In the genomic region with DNA sequence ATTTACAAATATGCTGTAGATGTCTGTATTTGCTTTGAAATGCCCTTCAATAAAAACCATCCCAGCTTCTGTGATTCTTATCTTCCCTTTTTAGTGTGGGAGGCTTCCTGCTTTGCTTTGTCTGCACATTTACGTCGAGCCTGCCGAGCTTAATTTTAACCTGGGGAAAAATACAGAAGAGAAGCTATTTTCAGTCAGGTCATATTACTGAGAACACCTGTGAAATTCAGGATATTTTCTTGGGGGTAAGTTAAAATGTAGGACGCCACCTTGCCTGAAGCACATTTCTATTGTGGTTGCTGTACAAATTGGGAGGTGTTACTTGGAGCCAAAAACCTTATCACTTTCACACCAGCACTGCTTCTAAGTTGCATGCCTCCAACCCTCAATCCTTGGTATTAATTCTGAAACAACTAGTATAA, we compare ENCODE assay signal across 13 cellular contexts. TPM values are rescaled to one million over a fixed set of nuclear protein-coding genes. Genes with fewer than 3 reads are reported as not detected.
DNase-seq lines count a peak whose midpoint lies in the region; ATAC-seq and TF ChIP-seq lines count a peak whose summit lies in the region.
"Had no signal": no experiment of that assay in that cellular context is flagged by ENCODE, and none has a peak within 500 bp of the region (broad histone marks: within the 10 kb centered on the region; RNA-seq: fewer than 3 reads in every experiment).

No MANE protein-coding gene starts in this region.

- H3K4me1 ChIP-seq in Caco-2 (peaks cover 24% of the 10 kb centered on the region), IMR-90 (ENCODE audit: control insufficient read depth, insufficient read depth, low read length) (no peaks in the 10 kb centered on the region; the same call in 1 of the 2 replicates), mesenchymal stem cell (ENCODE audit: control insufficient read depth, insufficient read depth, low read depth, low read length) (peaks cover 4% of the 10 kb centered on the region)
- H3K4me1 ChIP-seq: psoas muscle had no signal

- H3K18ac ChIP-seq in IMR-90 (ENCODE audit: low read depth, low read length) (peak overlapping the region; percentile 33), mesenchymal stem cell (ENCODE audit: low read depth in 1 of 2, low read length in 2 of 2) (no peak overlapping the region)

- TF ChIP-seq RAD21 in IMR-90 (IDR thresholded peaks at IDR 0.05; ENCODE audit: low read length), result no peak

- BruUV-seq in Caco-2 (replicated peaks; lab: Mats Ljungman, UMichigan) (no TSS peak), IMR-90 (replicated peaks; lab: Mats Ljungman, UMichigan) (no TSS peak)

- peak overlapping the region; percentile 60 for H3K4me3 Mint-ChIP-seq in Caco-2 (ENCODE audit: unreplicated experiment)
- H3K4me3 Mint-ChIP-seq in activated CD8-positive, alpha-beta T cell treated with anti-CD3 and anti-CD28 coated beads, Interleukin-2, amount 10 ng/mL, durations not matched to agents 7 days and 5 days, result peak overlapping the region; percentile 49

- peak overlapping the region; percentile 53; the same call in 1 of the 2 replicates for H3K4me2 ChIP-seq in IMR-90 (ENCODE audit: low read depth, low read length)
- peak overlapping the region; percentile 19 for H3K4me2 ChIP-seq in mesenchymal stem cell (ENCODE audit: low read length, poor library complexity, severe bottlenecking)

- peak overlapping the region; percentile 7; the same call in 1 of the 2 replicates for H2BK120ac ChIP-seq in IMR-90 (ENCODE audit: low read depth, low read length)
- no peak overlapping the region for H2BK120ac ChIP-seq in mesenchymal stem cell (ENCODE audit: low read depth, low read length)

- H3K79me1 ChIP-seq in IMR-90 (ENCODE audit: low read depth in 1 of 2, low read length in 2 of 2) (peaks cover 3 to 21% of the 10 kb centered on the region in 2 experiments; a peak in 3 of 4 replicates), mesenchymal stem cell (replicated peaks; ENCODE audit: low read length, poor library complexity, severe bottlenecking) (peaks cover 18% of the 10 kb centered on the region)

- H3K23ac ChIP-seq in IMR-90 (ENCODE audit: low read depth, low read length) (no peak overlapping the region), mesenchymal stem cell (ENCODE audit: low read length in 2 of 2) (no peak overlapping the region)

- H3K4me1 Mint-ChIP-seq in Caco-2 (ENCODE audit: low read depth, unreplicated experiment), result peaks cover 32% of the 10 kb centered on the region
- peaks cover 40% of the 10 kb centered on the region for H3K4me1 Mint-ChIP-seq in activated CD8-positive, alpha-beta T cell treated with anti-CD3 and anti-CD28 coated beads, Interleukin-2, amount 10 ng/mL, durations not matched to agents 7 days and 5 days (ENCODE audit: low read depth)

- no peak overlapping the region for H2BK12ac ChIP-seq in mesenchymal stem cell (ENCODE audit: low read length in 2 of 2)

- H3K27me3 Mint-ChIP-seq in Caco-2 (ENCODE audit: insufficient read depth, unreplicated experiment), result no peaks in the 10 kb centered on the region
- H3K27me3 Mint-ChIP-seq in activated CD8-positive, alpha-beta T cell treated with anti-CD3 and anti-CD28 coated beads, Interleukin-2, amount 10 ng/mL, durations not matched to agents 7 days and 5 days (ENCODE audit: low read depth), result no peaks in the 10 kb centered on the region

- dilution Hi-C loops in IMR-90 (cut with HindIII; ENCODE audit: low sequenced_read_pairs, unreplicated experiment), result no loop called here

- H2AFZ ChIP-seq in IMR-90 (replicated peaks; ENCODE audit: low read length, poor library complexity) (no peak overlapping the region), mesenchymal stem cell (ENCODE audit: low read depth, low read length) (no peak overlapping the region)

- CTCF ChIA-PET in Caco-2 (lab: Charles Lee), result no interaction called here
- CTCF ChIA-PET in IMR-90 (lab: Yijun Ruan, JAX), result no interaction called here
- CTCF ChIA-PET in activated CD8-positive, alpha-beta T cell treated with anti-CD3 and anti-CD28 coated beads, Interleukin-2, amount 10 ng/mL, durations not matched to agents 7 days and 5 days (lab: Charles Lee), result interaction anchor here (1.7 kb wide), 1 partner anchor 13 kb away, joined by 4 read pairs; no protein-coding TSS in a partner anchor

- H2AK5ac ChIP-seq in IMR-90 (ENCODE audit: low read depth, low read length) (no peak overlapping the region), mesenchymal stem cell (ENCODE audit: low read length, severe bottlenecking) (no peak overlapping the region)

- no peaks in the 10 kb centered on the region for H3K9me3 Mint-ChIP-seq in Caco-2 (ENCODE audit: unreplicated experiment)
- H3K9me3 Mint-ChIP-seq in activated CD8-positive, alpha-beta T cell treated with anti-CD3 and anti-CD28 coated beads, Interleukin-2, amount 10 ng/mL, durations not matched to agents 7 days and 5 days (ENCODE audit: insufficient read depth), result no peaks in the 10 kb centered on the region

- 0 out of 2 replicates have a peak overlapping the region, but pooled peaks have one; percentile 3 for H3K4me3 ChIP-seq in Caco-2 (ENCODE audit: low read depth, low read length)
- no peak overlapping the region for H3K4me3 ChIP-seq in IMR-90 (ENCODE audit: insufficient read depth, low read depth, low read length)
- H3K4me3 ChIP-seq in mesenchymal stem cell (ENCODE audit: insufficient read depth in 1 of 2, low read depth in 1 of 2, low read length in 2 of 2), result no peak overlapping the region
- H3K4me3 ChIP-seq: cardiac muscle cell, left lung, psoas muscle, suprapubic skin had no signal

- H3K9me1 ChIP-seq in IMR-90 (ENCODE audit: insufficient read depth, low read length), result peaks cover 5% of the 10 kb centered on the region; the same call in 1 of the 2 replicates

- no peak overlapping the region for H3K56ac ChIP-seq in IMR-90 (ENCODE audit: extremely low read depth, insufficient read depth, low read length)

- H4K8ac ChIP-seq in IMR-90 (ENCODE audit: low read depth in 2 of 2, low read length in 2 of 2) (no peak overlapping the region), mesenchymal stem cell (ENCODE audit: low read length) (no peak overlapping the region)

- H3K36me3 ChIP-seq in Caco-2 (ENCODE audit: control insufficient read depth, insufficient read depth, low read length), result no peaks in the 10 kb centered on the region
- H3K36me3 ChIP-seq in IMR-90 (ENCODE audit: control insufficient read depth, insufficient read depth, low read length), result no peaks in the 10 kb centered on the region
- no peaks in the 10 kb centered on the region for H3K36me3 ChIP-seq in mesenchymal stem cell (ENCODE audit: control insufficient read depth in 1 of 2, insufficient read depth in 2 of 2, low read depth in 1 of 2, low read length in 2 of 2)
- H3K36me3 ChIP-seq: cardiac muscle cell, left lung, suprapubic skin had no signal

- in situ Hi-C loops in IMR-90 (cut with MboI; ENCODE audit: low sequenced_read_pairs), result no loop called here

- H3K27me3 ChIP-seq in Caco-2 (replicated peaks; ENCODE audit: control insufficient read depth, insufficient read depth, low read length) (no peaks in the 10 kb centered on the region), IMR-90 (ENCODE audit: control insufficient read depth, insufficient read depth, low read length) (no peaks in the 10 kb centered on the region), mesenchymal stem cell (ENCODE audit: control insufficient read depth in 1 of 2, insufficient read depth in 1 of 2, low read length in 2 of 2) (no peaks in the 10 kb centered on the region)
- H3K27me3 ChIP-seq: cardiac muscle cell, left lung, suprapubic skin had no signal

- no peak for TF ChIP-seq POLR2A in IMR-90 (IDR thresholded peaks at IDR 0.05; ENCODE audit: low read depth, low read length)

- H4K20me1 ChIP-seq in IMR-90 (ENCODE audit: insufficient read depth, low read length), result no peaks in the 10 kb centered on the region

- H3K14ac ChIP-seq in IMR-90 (replicated peaks; ENCODE audit: low read depth, low read length), result no peak overlapping the region; the same call in 1 of the 2 replicates
- H3K14ac ChIP-seq in mesenchymal stem cell (ENCODE audit: low read length in 2 of 2), result no peak overlapping the region

- peak overlapping the region; percentile 6 for H2BK5ac ChIP-seq in IMR-90 (ENCODE audit: low read depth, low read length, poor library complexity, severe bottlenecking)
- no peak overlapping the region for H2BK5ac ChIP-seq in mesenchymal stem cell (ENCODE audit: low read depth, low read length, poor library complexity, severe bottlenecking)

- intact Hi-C loops in Caco-2 (cut with micrococcal nuclease; ENCODE audit: unreplicated experiment) (no loop called here), IMR-90 (cut with micrococcal nuclease) (loop anchor here (5.0 kb wide), 1 partner anchor 103 kb away; a partner anchor contains a TSS)

- no peak overlapping the region for H3K27ac ChIP-seq in IMR-90 (ENCODE audit: insufficient read depth, low read length)
- H3K27ac ChIP-seq in mesenchymal stem cell (ENCODE audit: low read length, poor library complexity, severe bottlenecking), result peak overlapping the region; percentile 37
- H3K27ac ChIP-seq: cardiac muscle cell, left lung, psoas muscle, suprapubic skin had no signal

- H2AK9ac ChIP-seq in IMR-90 (replicated peaks; ENCODE audit: low read depth, low read length, poor library complexity), result no peak overlapping the region

- 0 out of 2 replicates have a peak overlapping the region, but pooled peaks have one; percentile 31 for H2BK20ac ChIP-seq in IMR-90 (ENCODE audit: low read depth, low read length)

- no CpG with 5 or more reads among the region's 4 CpGs for WGBS in IMR-90 (ENCODE audit: extremely low coverage in 2 of 2, insufficient read length in 1 of 2), 2 experiments
- 34% methylated on average over 3 of the region's 4 CpGs for WGBS in mesenchymal stem cell

- TF ChIP-seq CTCF in Caco-2 (IDR thresholded peaks at IDR 0.05; ENCODE audit: insufficient read depth in 1 of 2, low read depth in 1 of 2, low read length in 1 of 2, severe bottlenecking in 1 of 2, unreplicated experiment in 1 of 2), result no peak
- no peak for TF ChIP-seq CTCF in IMR-90 (conservative IDR thresholded peaks at IDR 0.05; ENCODE audit: low read depth, low read length)

- no peak for ATAC-seq in IMR-90 (ENCODE audit: low read depth)
- peak; percentile 57 for ATAC-seq in activated CD8-positive, alpha-beta T cell treated with anti-CD3 and anti-CD28 coated beads, Interleukin-2, amount 10 ng/mL, durations not matched to agents 7 days and 5 days
- ATAC-seq: left lung, psoas muscle had no signal

- H4K5ac ChIP-seq in IMR-90 (ENCODE audit: low read depth, low read length), result peak overlapping the region; percentile 68

- no peak overlapping the region for H3K4ac ChIP-seq in IMR-90 (ENCODE audit: low read depth, low read length)
- H3K4ac ChIP-seq in mesenchymal stem cell (ENCODE audit: low read depth in 1 of 2, low read length in 2 of 2), result no peak overlapping the region

- H3K9me3 ChIP-seq in Caco-2 (no peaks in the 10 kb centered on the region), IMR-90 (ENCODE audit: control insufficient read depth, insufficient read depth, low read length) (no peaks in the 10 kb centered on the region), mesenchymal stem cell (ENCODE audit: control insufficient read depth, low read length) (no peaks in the 10 kb centered on the region)
- H3K9me3 ChIP-seq: left lung, psoas muscle, suprapubic skin had no signal

- POLR2A ChIA-PET in Caco-2 (lab: Charles Lee) (no interaction called here), IMR-90 (lab: Charles Lee; ENCODE audit: unreplicated experiment) (no interaction called here)
- POLR2A ChIA-PET in activated CD8-positive, alpha-beta T cell treated with anti-CD3 and anti-CD28 coated beads, Interleukin-2, amount 10 ng/mL, durations not matched to agents 7 days and 5 days (lab: Charles Lee), result no interaction called here

- no peak overlapping the region for H3K9ac ChIP-seq in IMR-90 (ENCODE audit: low read depth, low read length)
- no peak overlapping the region for H3K9ac ChIP-seq in mesenchymal stem cell (ENCODE audit: low read length)

- H4K91ac ChIP-seq in IMR-90 (ENCODE audit: insufficient read depth, low read depth, low read length) (no peak overlapping the region), mesenchymal stem cell (ENCODE audit: low read length) (no peak overlapping the region)

- H3K27ac Mint-ChIP-seq in Caco-2 (ENCODE audit: unreplicated experiment), result peak overlapping the region; percentile 34
- H3K27ac Mint-ChIP-seq in activated CD8-positive, alpha-beta T cell treated with anti-CD3 and anti-CD28 coated beads, Interleukin-2, amount 10 ng/mL, durations not matched to agents 7 days and 5 days, result peak overlapping the region; percentile 41

- H2BK15ac ChIP-seq in IMR-90 (ENCODE audit: low read depth, low read length) (no peak overlapping the region), mesenchymal stem cell (ENCODE audit: low read depth, poor library complexity, severe bottlenecking) (no peak overlapping the region)

- peaks cover 6% of the 10 kb centered on the region for H3K36me3 Mint-ChIP-seq in Caco-2 (ENCODE audit: insufficient read depth, unreplicated experiment)
- peaks cover 3% of the 10 kb centered on the region for H3K36me3 Mint-ChIP-seq in activated CD8-positive, alpha-beta T cell treated with anti-CD3 and anti-CD28 coated beads, Interleukin-2, amount 10 ng/mL, durations not matched to agents 7 days and 5 days (ENCODE audit: low read depth)

- DNase-seq in Caco-2 (no peak), IMR-90 (no peak), mesenchymal stem cell (no peak), NCI-H524 (lab: John Stamatoyannopoulos, UW) (no peak), NOMO-1 (lab: John Stamatoyannopoulos, UW; ENCODE audit: unreplicated experiment in 2 of 2) (no peak), NCI-H1105 (lab: John Stamatoyannopoulos, UW) (no peak), nucleus accumbens (lab: John Stamatoyannopoulos, UW) (no peak)
- no peak for DNase-seq in activated CD8-positive, alpha-beta T cell treated with anti-CD3 and anti-CD28 coated beads, Interleukin-2, amount 10 ng/mL, durations not matched to agents 7 days and 5 days
- DNase-seq: left lung, NCI-H345, psoas muscle had no signal

RNA-seq across cellular contexts. Expression of a gene that starts 43.6 kb away (rescaled TPM):
- total RNA-seq in Caco-2 (2022) (102 and 119 TPM in 2 replicates), IMR-90 (2012; rRNA removed) (44.1 and 52.5 TPM in 2 replicates)
- 37.8 and 47.4 TPM in 2 replicates for polyA plus RNA-seq in IMR-90 (2012; rRNA removed)
- polyA plus RNA-seq in IMR-90 (2012; cell fraction: cytosol; rRNA removed), result 41.6 and 46.4 TPM in 2 replicates
- 29.4 and 35.2 TPM in 2 replicates for polyA plus RNA-seq in IMR-90 (2012; cell fraction: nucleus; rRNA removed; ENCODE audit: low replicate concordance)
- total RNA-seq in activated CD8-positive, alpha-beta T cell treated with anti-CD3 and anti-CD28 coated beads, Interleukin-2, amount 10 ng/mL, durations not matched to agents 7 days and 5 days, result 10 to 100 TPM; 10.7 to 13.8 TPM
- polyA plus RNA-seq in mesenchymal stem cell (2013, experiment 1 of 2), result 108 TPM
- polyA plus RNA-seq in mesenchymal stem cell (2013, experiment 2 of 2), result 117 TPM
